25 cellular contexts compared by ENCODE assay signal in genomic region chr14:104290058-104290667, GRCh38.
DNase-seq lines count a peak whose midpoint lies in the region; ATAC-seq, FAIRE-seq and TF ChIP-seq lines count a peak whose summit lies in the region.
"Had no signal": no experiment of that assay in that cellular context is flagged by ENCODE, and none has a peak within 500 bp of the region (broad histone marks: within the 10 kb centered on the region; RNA-seq: fewer than 3 reads in every experiment).

No MANE protein-coding gene starts in this region.

- FAIRE-seq in H1 (lab: Jason Lieb, UNC), result no peak
- FAIRE-seq: H54 had no signal

- no peak overlapping the region for H3K4me3 Mint-ChIP-seq in activated T-helper 2 cell treated with anti-CD3 and anti-CD28 coated beads, Interferon-gamma antibody, Interleukin-2, Interleukin-4, amounts not matched to agents 10 μg/mL and 5 μg/mL and 100 μg/mL, durations not matched to agents 14 hours and 24 hours and 36 hours (ENCODE audit: low read depth)
- H3K4me3 Mint-ChIP-seq: activated CD4-positive, alpha-beta T cell treated with anti-CD3 and anti-CD28 coated beads, Interleukin-2, amount 10 ng/mL, durations not matched to agents 7 days and 5 days; immature natural killer cell; T-helper 1 cell treated with Interleukin-12 subunit alpha and Interleukin-12 subunit beta and Interleukin-4 antibody, amounts not matched to agents 30 μg/mL and 1 μg/mL, for 36 hours; type B pancreatic cell had no signal

- intact Hi-C loops in cardiac septum (cut with DNase I), result no loop called here
- intact Hi-C loops in heart right ventricle (cut with DNase I), result no loop called here
- intact Hi-C loops in activated T-helper 2 cell treated with anti-CD3 and anti-CD28 coated beads, Interferon-gamma antibody, Interleukin-2, Interleukin-4, amounts not matched to agents 10 μg/mL and 5 μg/mL and 100 μg/mL, durations not matched to agents 14 hours and 24 hours and 36 hours (cut with micrococcal nuclease), result no loop called here

- no peaks in the 10 kb centered on the region for H3K79me1 ChIP-seq in H1 (ENCODE audit: low read depth, low read length)
- no peaks in the 10 kb centered on the region for H3K79me1 ChIP-seq in mesendoderm (ENCODE audit: low read length)

- H3K4ac ChIP-seq in H1 (replicated peaks; ENCODE audit: insufficient read length, low read depth, low read length), result peak overlapping the region; percentile 80
- no peak overlapping the region for H3K4ac ChIP-seq in mesendoderm (ENCODE audit: low read depth, low read length)

- no peaks in the 10 kb centered on the region for H3K4me1 Mint-ChIP-seq in activated T-helper 2 cell treated with anti-CD3 and anti-CD28 coated beads, Interferon-gamma antibody, Interleukin-2, Interleukin-4, amounts not matched to agents 10 μg/mL and 5 μg/mL and 100 μg/mL, durations not matched to agents 14 hours and 24 hours and 36 hours (ENCODE audit: low read depth)
- H3K4me1 Mint-ChIP-seq: activated CD4-positive, alpha-beta T cell treated with anti-CD3 and anti-CD28 coated beads, Interleukin-2, amount 10 ng/mL, durations not matched to agents 7 days and 5 days; immature natural killer cell had no signal

- H3K23me2 ChIP-seq in H1 (ENCODE audit: low read depth, low read length), result 0 out of 2 replicates have a peak, but pooled peaks cover 3% of the 10 kb centered on the region

- H3K9ac ChIP-seq in H1 (replicated peaks in 1 of 4; ENCODE audit: extremely low read depth in 1 of 4, low read depth in 3 of 4, low read length in 3 of 4) (no peak overlapping the region), mesendoderm (ENCODE audit: low read length) (no peak overlapping the region)
- H3K9ac ChIP-seq: BLaER1 had no signal

- H3K27me3 Mint-ChIP-seq in activated T-helper 2 cell treated with anti-CD3 and anti-CD28 coated beads, Interferon-gamma antibody, Interleukin-2, Interleukin-4, amounts not matched to agents 10 μg/mL and 5 μg/mL and 100 μg/mL, durations not matched to agents 14 hours and 24 hours and 36 hours (ENCODE audit: low read depth), result no peaks in the 10 kb centered on the region
- H3K27me3 Mint-ChIP-seq: activated CD4-positive, alpha-beta T cell treated with anti-CD3 and anti-CD28 coated beads, Interleukin-2, amount 10 ng/mL, durations not matched to agents 7 days and 5 days had no signal

- no peak for TF ChIP-seq EP300 in H1 (IDR thresholded peaks at IDR 0.05; ENCODE audit: borderline replicate concordance in 1 of 2, low read depth in 2 of 2, low read length in 2 of 2)

- peak overlapping the region; percentile 94 for H4K91ac ChIP-seq in H1 (replicated peaks; ENCODE audit: insufficient read length, low read length)

- no peak overlapping the region for H3K14ac ChIP-seq in H1 (ENCODE audit: insufficient read length)

- H3K56ac ChIP-seq in H1 (replicated peaks; ENCODE audit: insufficient read length, low read depth, low read length) (no peak overlapping the region), mesendoderm (ENCODE audit: low read length) (no peak overlapping the region)

- POLR2A ChIA-PET in H1 (lab: Charles Lee; ENCODE audit: partially characterized antibody), result no interaction called here

- 64 to 71% methylated on average over 14 of the region's 14 CpGs for WGBS in heart right ventricle, 2 donors
- 85% methylated on average over 14 of the region's 14 CpGs; no CpG with 5 or more reads in 1 of the 2 experiments for WGBS in H1 (ENCODE audit: extremely low coverage in 1 of 2, insufficient coverage in 1 of 2, insufficient read length in 1 of 2, insufficient replicate concordance in 2 of 2, low coverage in 1 of 2, low lambda C conversion rate in 2 of 2, missing lambda C conversion rate in 1 of 2), 2 experiments
- WGBS in mesendoderm (ENCODE audit: extremely low coverage, insufficient coverage, low lambda C conversion rate), result no CpG with 5 or more reads among the region's 14 CpGs
- WGBS in hepatocyte (ENCODE audit: low lambda C conversion rate, missing lambda C conversion rate), result 75% methylated on average over 14 of the region's 14 CpGs

- peak overlapping the region; percentile 100 for H2BK20ac ChIP-seq in H1 (ENCODE audit: low read length)

- H3K79me2 ChIP-seq in H1 (ENCODE audit: control insufficient read depth in 1 of 2, insufficient read depth in 2 of 2, low read length in 2 of 2), result no peaks in the 10 kb centered on the region
- no peaks in the 10 kb centered on the region for H3K79me2 ChIP-seq in mesendoderm (ENCODE audit: control insufficient read depth, insufficient read depth, low read length)
- H3K79me2 ChIP-seq in hepatocyte, result no peaks in the 10 kb centered on the region

- TF ChIP-seq CTCF in heart right ventricle (IDR thresholded peaks at IDR 0.05) (no peak), H1 (IDR thresholded peaks at IDR 0.05; ENCODE audit: control extremely low read depth in 1 of 3, insufficient read depth in 1 of 3, low read depth in 1 of 3, low read length in 3 of 3) (no peak), hepatocyte (IDR thresholded peaks at IDR 0.05; ENCODE audit: poor library complexity) (no peak)

- H4K20me1 ChIP-seq in H1 (replicated peaks in 1 of 2; ENCODE audit: control insufficient read depth in 1 of 2, insufficient read depth in 2 of 2, low read length in 2 of 2) (no peaks in the 10 kb centered on the region), hepatocyte (ENCODE audit: insufficient read depth, poor library complexity, severe bottlenecking) (no peaks in the 10 kb centered on the region)
- H4K20me1 ChIP-seq: BLaER1 had no signal

- no peaks in the 10 kb centered on the region for H3K36me3 Mint-ChIP-seq in activated T-helper 2 cell treated with anti-CD3 and anti-CD28 coated beads, Interferon-gamma antibody, Interleukin-2, Interleukin-4, amounts not matched to agents 10 μg/mL and 5 μg/mL and 100 μg/mL, durations not matched to agents 14 hours and 24 hours and 36 hours (ENCODE audit: low read depth)
- H3K36me3 Mint-ChIP-seq: immature natural killer cell, type B pancreatic cell had no signal

- no peak overlapping the region for H3K27ac Mint-ChIP-seq in activated T-helper 2 cell treated with anti-CD3 and anti-CD28 coated beads, Interferon-gamma antibody, Interleukin-2, Interleukin-4, amounts not matched to agents 10 μg/mL and 5 μg/mL and 100 μg/mL, durations not matched to agents 14 hours and 24 hours and 36 hours
- H3K27ac Mint-ChIP-seq: activated CD4-positive, alpha-beta T cell treated with anti-CD3 and anti-CD28 coated beads, Interleukin-2, amount 10 ng/mL, durations not matched to agents 7 days and 5 days; immature natural killer cell; T-helper 1 cell treated with Interleukin-12 subunit alpha and Interleukin-12 subunit beta and Interleukin-4 antibody, amounts not matched to agents 30 μg/mL and 1 μg/mL, for 36 hours; type B pancreatic cell had no signal

- H3K4me3 ChIP-seq in heart right ventricle (no peak overlapping the region), H1 (ENCODE audit: extremely low read depth in 1 of 4, insufficient read depth in 2 of 4, low read depth in 3 of 4, low read length in 4 of 4) (no peak overlapping the region), mesendoderm (ENCODE audit: low read length) (no peak overlapping the region), hepatocyte (no peak overlapping the region)
- H3K4me3 ChIP-seq: BLaER1, SJCRH30 had no signal

- no peaks in the 10 kb centered on the region for H3K9me3 ChIP-seq in heart right ventricle
- no peaks in the 10 kb centered on the region for H3K9me3 ChIP-seq in H1 (ENCODE audit: insufficient read depth in 2 of 2, low read depth in 1 of 2, low read length in 1 of 2)
- no peaks in the 10 kb centered on the region for H3K9me3 ChIP-seq in hepatocyte (ENCODE audit: low read depth)
- H3K9me3 ChIP-seq: BLaER1, SJCRH30 had no signal

- H3K27me3 ChIP-seq in heart right ventricle (peaks cover 0 to 49% (median 31%) of the 10 kb centered on the region in 7 donors), H1 (replicated peaks in 1 of 4; ENCODE audit: control insufficient read depth in 3 of 4, extremely low read depth in 1 of 4, insufficient read depth in 3 of 4, low read length in 3 of 4) (no peaks in the 10 kb centered on the region; a peak in 1 of 7 replicates), mesendoderm (ENCODE audit: insufficient read depth, low read length, poor library complexity) (no peaks in the 10 kb centered on the region), hepatocyte (no peaks in the 10 kb centered on the region)
- H3K27me3 ChIP-seq: BLaER1, SJCRH30 had no signal

- H3K9me3 Mint-ChIP-seq in activated T-helper 2 cell treated with anti-CD3 and anti-CD28 coated beads, Interferon-gamma antibody, Interleukin-2, Interleukin-4, amounts not matched to agents 10 μg/mL and 5 μg/mL and 100 μg/mL, durations not matched to agents 14 hours and 24 hours and 36 hours, result peaks cover 15% of the 10 kb centered on the region
- H3K9me3 Mint-ChIP-seq: immature natural killer cell, type B pancreatic cell had no signal

- H2BK120ac ChIP-seq in H1 (replicated peaks; ENCODE audit: low read depth, low read length) (no peak overlapping the region), mesendoderm (ENCODE audit: low read depth, low read length) (no peak overlapping the region)

- H3K27ac ChIP-seq in heart right ventricle (no peak overlapping the region), H1 (ENCODE audit: low read depth, low read length) (no peak overlapping the region), mesendoderm (ENCODE audit: low read depth, low read length) (no peak overlapping the region), hepatocyte (no peak overlapping the region)
- H3K27ac ChIP-seq: BLaER1, epithelial cell of prostate, SJCRH30 had no signal

- TF ChIP-seq POLR2A in H1 (IDR thresholded peaks at IDR 0.05; ENCODE audit: control extremely low read depth in 1 of 2, low read depth in 2 of 2, low read length in 2 of 2), result no peak

- H3K36me3 ChIP-seq in heart right ventricle, result no peaks in the 10 kb centered on the region
- no peaks in the 10 kb centered on the region for H3K36me3 ChIP-seq in H1 (ENCODE audit: control insufficient read depth in 2 of 4, insufficient read depth in 4 of 4, low read length in 3 of 4)
- H3K36me3 ChIP-seq in mesendoderm (ENCODE audit: control insufficient read depth, insufficient read depth, low read length), result no peaks in the 10 kb centered on the region
- H3K36me3 ChIP-seq in hepatocyte (replicated peaks; ENCODE audit: insufficient read depth, low read depth), result no peaks in the 10 kb centered on the region
- H3K36me3 ChIP-seq: BLaER1, SJCRH30 had no signal

- no peaks in the 10 kb centered on the region for H3K9me2 ChIP-seq in hepatocyte (replicated peaks; ENCODE audit: insufficient read depth)

- no peak overlapping the region for H2AFZ ChIP-seq in H1 (ENCODE audit: low read length)
- no peak overlapping the region for H2AFZ ChIP-seq in hepatocyte

- H3K4me1 ChIP-seq in heart right ventricle (peaks cover 0 to 3% (median 0%) of the 10 kb centered on the region in 9 donors), H1 (replicated peaks in 1 of 4; ENCODE audit: control insufficient read depth in 3 of 4, insufficient read depth in 4 of 4, low read length in 3 of 4) (peaks cover 3 to 31% (median 25%) of the 10 kb centered on the region in 4 experiments), mesendoderm (ENCODE audit: control insufficient read depth, low read depth, low read length) (peaks cover 9% of the 10 kb centered on the region), hepatocyte (ENCODE audit: insufficient read depth) (peaks cover 8% of the 10 kb centered on the region)

- no peak for TF ChIP-seq RAD21 in H1 (IDR thresholded peaks at IDR 0.05 in 1 of 2, conservative IDR thresholded peaks at IDR 0.05 in 1 of 2; ENCODE audit: low read depth in 2 of 2, low read length in 2 of 2)

- H4K5ac ChIP-seq in H1 (ENCODE audit: insufficient read length, low read depth, low read length) (no peak overlapping the region), mesendoderm (ENCODE audit: low read length) (no peak overlapping the region)

- H3K4me2 ChIP-seq in H1 (ENCODE audit: insufficient read depth in 1 of 2, low read depth in 2 of 2, low read length in 2 of 2) (no peak overlapping the region; a peak in 1 of 4 replicates), mesendoderm (ENCODE audit: low read length) (no peak overlapping the region), hepatocyte (no peak overlapping the region)
- H3K4me2 ChIP-seq: BLaER1 had no signal

- peak overlapping the region; percentile 97; the same call in 1 of the 2 replicates for H2BK5ac ChIP-seq in H1 (ENCODE audit: low read depth, low read length)
- H2BK5ac ChIP-seq in mesendoderm (ENCODE audit: low read length), result no peak overlapping the region

- H4K8ac ChIP-seq in H1 (ENCODE audit: extremely low read depth, insufficient read depth, low read length), result no peak overlapping the region
- no peak overlapping the region for H4K8ac ChIP-seq in mesendoderm (ENCODE audit: low read depth, low read length)

- H3K18ac ChIP-seq in H1 (ENCODE audit: extremely low read depth, low read length), result peak overlapping the region; percentile 78
- no peak overlapping the region for H3K18ac ChIP-seq in mesendoderm (ENCODE audit: low read length)

- H3K23ac ChIP-seq in H1 (ENCODE audit: insufficient read length) (no peak overlapping the region), mesendoderm (ENCODE audit: low read length) (no peak overlapping the region)

- peak; percentile 20 for DNase-seq in cardiac septum (ENCODE audit: low spot score)
- no peak for DNase-seq in heart right ventricle
- DNase-seq in H1 (ENCODE audit: low read depth in 1 of 2, low spot score in 2 of 2), result no peak
- peak; percentile 47 for DNase-seq in mesendoderm
- no peak for DNase-seq in hepatocyte (ENCODE audit: low spot score)
- DNase-seq in COLO668 (lab: John Stamatoyannopoulos, UW; ENCODE audit: unreplicated experiment), result no peak
- DNase-seq in activated T-helper 2 cell treated with anti-CD3 and anti-CD28 coated beads, Interferon-gamma antibody, Interleukin-2, Interleukin-4, amounts not matched to agents 10 μg/mL and 5 μg/mL and 100 μg/mL, durations not matched to agents 14 hours and 24 hours and 36 hours (ENCODE audit: low spot score), result no peak
- DNase-seq in DMS114 treated with DMSO at 0.1 percent for 48 hours (lab: John Stamatoyannopoulos, UW; ENCODE audit: unreplicated experiment), result no peak
- DNase-seq: ACHN; activated CD4-positive, alpha-beta T cell treated with anti-CD3 and anti-CD28 coated beads, Interleukin-2, amount 10 ng/mL, durations not matched to agents 7 days and 5 days; anterior cingulate cortex; Calu3; central memory CD4-positive, alpha-beta T cell; immature natural killer cell; mammary epithelial cell; NCI-H2081 treated with DMSO at 0.1 percent for 48 hours; occipital lobe; SJCRH30; stimulated activated CD4-positive, alpha-beta T cell treated with anti-CD3 and anti-CD28 coated beads, Interleukin-15, amount 100 ng/mL, for 24 hours; stimulated activated CD8-positive, alpha-beta memory T cell treated with anti-CD3 and anti-CD28 coated beads, Interleukin-4, amount 100 ng/mL, for 48 hours had no signal

- CTCF ChIA-PET in H1 (lab: Charles Lee; ENCODE audit: partially characterized antibody), result interaction anchor here (1.3 kb wide), 1 partner anchor 13 kb away, joined by 4 read pairs; no protein-coding TSS in a partner anchor

- ATAC-seq in heart right ventricle, result no peak

- peak overlapping the region; percentile 25; the same call in 1 of the 2 replicates for H2BK15ac ChIP-seq in H1 (ENCODE audit: low read length)
- no peak overlapping the region for H2BK15ac ChIP-seq in mesendoderm (replicated peaks; ENCODE audit: low read depth)

- peak overlapping the region; percentile 99; the same call in 1 of the 2 replicates for H2BK12ac ChIP-seq in H1 (ENCODE audit: low read depth, low read length)

- peak overlapping the region; percentile 41; the same call in 1 of the 2 replicates for H2AK5ac ChIP-seq in H1 (ENCODE audit: low read depth, low read length)
- H2AK5ac ChIP-seq in mesendoderm (ENCODE audit: low read length), result no peak overlapping the region

Comparison
In these comparisons a context has a peak if more than half of its experiments do, and no peak if none do; other contexts are left out.
1. DNase-seq: peak in cardiac septum (single experiment) and mesendoderm (single experiment); none in heart right ventricle (0 of 2), H1 (0 of 2), hepatocyte (single experiment), COLO668 (single experiment), activated T-helper 2 cell treated with anti-CD3 and anti-CD28 coated beads, Interferon-gamma antibody, Interleukin-2, Interleukin-4, amounts not matched to agents 10 μg/mL and 5 μg/mL and 100 μg/mL, durations not matched to agents 14 hours and 24 hours and 36 hours (single experiment) and DMS114 treated with DMSO at 0.1 percent for 48 hours (single experiment).